In the genomic region with DNA sequence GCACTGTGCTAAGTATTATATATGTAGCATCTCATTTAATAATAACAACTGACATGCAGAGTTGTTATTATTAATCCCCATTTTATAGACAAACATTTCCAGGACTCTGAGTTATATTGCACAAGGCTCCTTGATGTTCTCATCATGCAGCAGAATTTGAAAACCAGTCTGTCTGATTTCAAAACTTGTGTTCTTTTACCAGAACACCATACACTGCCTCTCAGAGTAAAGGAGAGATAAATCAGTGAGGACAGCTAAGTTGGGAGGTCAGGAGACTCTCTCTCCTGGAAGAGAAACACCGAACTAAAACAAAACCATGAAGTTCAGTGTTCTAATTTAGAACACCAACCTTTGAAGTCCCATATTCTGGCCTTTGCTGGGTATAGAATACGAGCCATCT, we compare ENCODE assay signal across 27 cellular contexts.
"Had no signal": no experiment of that assay in that cellular context is flagged by ENCODE, and none has a peak within 500 bp of the region (broad histone marks: within the 10 kb centered on the region; RNA-seq: fewer than 3 reads in every experiment).

No MANE protein-coding gene starts in this region.

- H3K27ac ChIP-seq: esophagus squamous epithelium, left lung, lower lobe of right lung, right lobe of liver, suprapubic skin, tibial nerve, WERI-Rb-1 had no signal

- H3K36me3 ChIP-seq: esophagus squamous epithelium, heart right ventricle, left lung, lower lobe of right lung, right lobe of liver, suprapubic skin, tibial nerve, WERI-Rb-1 had no signal

- ATAC-seq: activated CD4-positive, CD25-positive, alpha-beta regulatory T cell treated with anti-CD3 and anti-CD28 coated beads, Interleukin-2, amount 50 U/mL, for 24 hours; heart right ventricle; mucosa of descending colon; natural killer cell treated with Interleukin-12 subunit alpha and Interleukin-12 subunit beta and Interleukin-15 and Interleukin-18, amount 100 ng/mL, for 72 hours; stimulated activated naive B cell treated with anti-CD40 and anti-IgM and Interleukin-4, amounts not matched to agents 10 μg/mL and 1 μg/mL and 100 μg/mL, for 72 hours had no signal

- H3K9me3 ChIP-seq: esophagus squamous epithelium, heart right ventricle, left lung, lower lobe of right lung, mucosa of descending colon, right lobe of liver, suprapubic skin, tibial nerve had no signal

- H3K27me3 ChIP-seq: esophagus squamous epithelium, left lung, right lobe of liver, suprapubic skin, tibial nerve had no signal

- H3K4me1 ChIP-seq: right lobe of liver had no signal

- H3K4me3 ChIP-seq: esophagus squamous epithelium, heart right ventricle, left lung, lower lobe of right lung, mucosa of descending colon, right lobe of liver, suprapubic skin, tibial nerve had no signal

- DNase-seq: activated CD4-positive, alpha-beta T cell treated with anti-CD3 and anti-CD28 coated beads for 48 hours; activated CD4-positive, alpha-beta T cell treated with anti-CD3 and anti-CD28 coated beads, Interleukin-2, amount 50 U/mL, for 48 hours; activated CD8-positive, alpha-beta memory T cell treated with anti-CD3 and anti-CD28 coated beads for 24 hours; activated effector memory CD4-positive, alpha-beta T cell treated with anti-CD3 and anti-CD28 coated beads, Interleukin-2, amount 50 U/mL, for 16 hours; activated naive CD4-positive, alpha-beta T cell treated with anti-CD3 and anti-CD28 coated beads for 36 hours; activated naive CD8-positive, alpha-beta T cell treated with anti-CD3 and anti-CD28 coated beads for 36 hours; activated T-cell treated with anti-CD3 and anti-CD28 coated beads, Interleukin-2, amount 50 U/mL, for 1 hour; amniotic stem cell; caudate nucleus; dermis blood vessel endothelial cell; effector CD4-positive, alpha-beta T cell; esophagus squamous epithelium; heart right ventricle; left lung; lower lobe of right lung; mucosa of descending colon; right lobe of liver; small intestine; stimulated activated CD4-positive, alpha-beta T cell treated with anti-CD3 and anti-CD28 coated beads, Interleukin-1b, Interleukin-23, amount 100 ng/mL, for 48 hours; stimulated activated naive B cell treated with anti-CD40 and anti-IgM and Interleukin-4, amounts not matched to agents 10 μg/mL and 1 μg/mL and 100 μg/mL, for 72 hours; SW 1271; T1000; WERI-Rb-1 had no signal
